Comparison of ENCODE assay signal across 9 cellular contexts in the genomic region with DNA sequence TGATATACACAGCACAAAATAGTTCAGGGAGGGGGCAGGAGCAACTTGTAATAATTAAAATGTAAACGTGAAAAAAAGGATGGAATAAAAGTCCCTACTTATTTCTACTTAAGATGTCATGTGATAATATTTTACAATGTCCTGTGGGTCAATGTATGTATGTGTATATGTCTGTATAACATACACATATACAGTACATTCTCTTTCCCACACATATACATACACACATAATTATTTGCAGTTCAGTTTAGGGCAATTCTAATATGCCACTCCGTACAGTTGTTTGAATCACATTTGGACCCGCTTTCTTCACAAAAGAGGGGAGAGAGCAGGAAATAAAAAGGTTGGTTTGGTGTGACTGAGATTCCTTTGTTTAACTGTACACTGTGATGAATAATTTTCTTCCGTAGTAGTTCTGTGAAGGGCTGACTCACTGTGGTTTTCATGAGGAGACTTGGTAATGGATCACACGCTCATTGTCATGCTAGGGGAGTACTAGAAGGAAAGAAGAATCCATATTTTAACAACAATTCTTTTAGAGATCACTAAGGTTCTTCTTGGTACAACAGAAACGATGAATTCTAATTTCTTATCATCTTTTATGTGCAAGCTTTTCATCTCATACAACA. TPM values are rescaled to one million over a fixed set of nuclear protein-coding genes. Genes with fewer than 3 reads are reported as not detected.
A peak's percentile ranks its signal among the peaks of the same experiment; 100 is the strongest.
DNase-seq lines count a peak whose midpoint lies in the region; ATAC-seq lines count a peak whose summit lies in the region.
"Had no signal": no experiment of that assay in that cellular context is flagged by ENCODE, and none has a peak within 500 bp of the region (broad histone marks: within the 10 kb centered on the region; RNA-seq: fewer than 3 reads in every experiment).

No MANE protein-coding gene starts in this region.

- H3K27me3 Mint-ChIP-seq in activated naive CD8-positive, alpha-beta T cell treated with anti-CD3 and anti-CD28 coated beads, Interleukin-2, amount 50 U/mL, for 24 hours: no peaks in the 10 kb centered on the region
- no peaks in the 10 kb centered on the region for H3K27me3 Mint-ChIP-seq in naive thymus-derived CD8-positive, alpha-beta T cell

- POLR2A ChIA-PET in naive thymus-derived CD8-positive, alpha-beta T cell (lab: Charles Lee): no interaction called here

- intact Hi-C loops in posterior vena cava (cut with DNase I): no loop called here

- peaks cover 1% of the 10 kb centered on the region for H3K36me3 Mint-ChIP-seq in activated naive CD8-positive, alpha-beta T cell treated with anti-CD3 and anti-CD28 coated beads, Interleukin-2, amount 50 U/mL, for 24 hours (ENCODE audit: low read depth)
- H3K36me3 Mint-ChIP-seq in naive thymus-derived CD8-positive, alpha-beta T cell: peaks cover 0 to 50% (median 17%) of the 10 kb centered on the region in 3 donors

- DNase-seq in EL (peak; percentile 92), Kasumi-1 (lab: John Stamatoyannopoulos, UW) (peak; percentile 72 to 75), medulla oblongata (ENCODE audit: extremely low spot score) (peak; percentile 55), posterior vena cava (ENCODE audit: low spot score) (no peak), NCI-H1436 (lab: John Stamatoyannopoulos, UW) (no peak)
- DNase-seq in activated naive CD8-positive, alpha-beta T cell treated with anti-CD3 and anti-CD28 coated beads, Interleukin-2, amount 50 U/mL, for 24 hours: no peak
- DNase-seq in naive thymus-derived CD8-positive, alpha-beta T cell: no peak
- DNase-seq: activated naive CD4-positive, alpha-beta T cell treated with Interleukin-2 at 50 U/mL for 16 hours had no signal

- peak; percentile 99 for ATAC-seq in activated naive CD8-positive, alpha-beta T cell treated with anti-CD3 and anti-CD28 coated beads, Interleukin-2, amount 50 U/mL, for 24 hours
- ATAC-seq in HG02885 (IDR thresholded peaks at IDR 0.05; ENCODE audit: poor library complexity, unreplicated experiment): no peak
- no peak for ATAC-seq in naive thymus-derived CD8-positive, alpha-beta T cell

- no peaks in the 10 kb centered on the region for H3K9me3 Mint-ChIP-seq in activated naive CD8-positive, alpha-beta T cell treated with anti-CD3 and anti-CD28 coated beads, Interleukin-2, amount 50 U/mL, for 24 hours
- no peaks in the 10 kb centered on the region for H3K9me3 Mint-ChIP-seq in naive thymus-derived CD8-positive, alpha-beta T cell

- peaks cover 18% of the 10 kb centered on the region for H3K4me1 Mint-ChIP-seq in activated naive CD8-positive, alpha-beta T cell treated with anti-CD3 and anti-CD28 coated beads, Interleukin-2, amount 50 U/mL, for 24 hours
- no peaks in the 10 kb centered on the region for H3K4me1 Mint-ChIP-seq in naive thymus-derived CD8-positive, alpha-beta T cell

- peak overlapping the region; percentile 78 for H3K27ac Mint-ChIP-seq in activated naive CD8-positive, alpha-beta T cell treated with anti-CD3 and anti-CD28 coated beads, Interleukin-2, amount 50 U/mL, for 24 hours
- no peak overlapping the region for H3K27ac Mint-ChIP-seq in naive thymus-derived CD8-positive, alpha-beta T cell

- peak overlapping the region; percentile 9 for H3K4me3 Mint-ChIP-seq in activated naive CD8-positive, alpha-beta T cell treated with anti-CD3 and anti-CD28 coated beads, Interleukin-2, amount 50 U/mL, for 24 hours
- no peak overlapping the region for H3K4me3 Mint-ChIP-seq in naive thymus-derived CD8-positive, alpha-beta T cell

RNA-seq across cellular contexts. Expression of gene ACOT12, which starts 26.2 kb away (rescaled TPM):
- under 1 TPM in 1 of 2 donors, not detected in 1; 0.14 TPM for total RNA-seq in posterior vena cava
- not detected for total RNA-seq in naive thymus-derived CD8-positive, alpha-beta T cell
- polyA plus RNA-seq in naive thymus-derived CD8-positive, alpha-beta T cell: not detected

Comparison
In these comparisons a context has a peak if more than half of its experiments do, and no peak if none do; other contexts are left out.
1. DNase-seq: peak in EL (single experiment), Kasumi-1 (2 of 2) and medulla oblongata (single experiment); none in activated naive CD8-positive, alpha-beta T cell treated with anti-CD3 and anti-CD28 coated beads, Interleukin-2, amount 50 U/mL, for 24 hours (single experiment), posterior vena cava (single experiment), NCI-H1436 (single experiment) and naive thymus-derived CD8-positive, alpha-beta T cell (0 of 10).